1 cellular context compared by ENCODE assay signal in genomic region chr11:14258177-14258935, GRCh38.
TF ChIP-seq lines count a peak whose summit lies in the region.

No MANE protein-coding gene starts in this region.

TF ChIP-seq in HepG2, 621 proteins besides CTCF, POLR2A, EP300 and RAD21 (continued from another document):
- TF ChIP-seq ZBTB4 (CRISPR knock-in tag; IDR thresholded peaks at IDR 0.05; ENCODE audit: borderline replicate concordance) = no peak
- no peak for TF ChIP-seq ZNF17 (CRISPR knock-in tag; IDR thresholded peaks at IDR 0.05)
- TF ChIP-seq HNF4A (CRISPR knock-in tag; IDR thresholded peaks at IDR 0.05) = peak; percentile 91
- peak; percentile 59; the same call in 1 of the 2 replicates for TF ChIP-seq SALL1 (CRISPR knock-in tag; IDR thresholded peaks at IDR 0.05)
- no peak for TF ChIP-seq ZBTB21 (CRISPR knock-in tag; IDR thresholded peaks at IDR 0.05)
- TF ChIP-seq ZNF12 (CRISPR knock-in tag; IDR thresholded peaks at IDR 0.05) = no peak
- no peak for TF ChIP-seq IKZF5 (CRISPR knock-in tag; IDR thresholded peaks at IDR 0.05)
- no peak for TF ChIP-seq SP1 (IDR thresholded peaks at IDR 0.05)
- no peak for TF ChIP-seq SP1 (CRISPR knock-in tag; IDR thresholded peaks at IDR 0.05)
- TF ChIP-seq THAP9 (CRISPR knock-in tag; IDR thresholded peaks at IDR 0.05; ENCODE audit: borderline replicate concordance) = no peak
- no peak for TF ChIP-seq HCFC1 (IDR thresholded peaks at IDR 0.05; ENCODE audit: low read depth, low read length)
- TF ChIP-seq RARA (CRISPR knock-in tag; IDR thresholded peaks at IDR 0.05) = peak; percentile 44
- TF ChIP-seq CEBPB (IDR thresholded peaks at IDR 0.05; ENCODE audit: borderline replicate concordance, low read depth, low read length) = peak; percentile 98
- TF ChIP-seq MTF1 (CRISPR knock-in tag; IDR thresholded peaks at IDR 0.05) = no peak
- no peak for TF ChIP-seq IRF2 (CRISPR knock-in tag; IDR thresholded peaks at IDR 0.05)
- no peak for TF ChIP-seq ZNF7 (CRISPR knock-in tag; IDR thresholded peaks at IDR 0.05)
- TF ChIP-seq FOSL1 (CRISPR knock-in tag; IDR thresholded peaks at IDR 0.05; ENCODE audit: borderline replicate concordance) = 0 out of 2 replicates have a peak, but pooled peaks have one; percentile 20
- no peak for TF ChIP-seq CREM (IDR thresholded peaks at IDR 0.05)
- no peak for TF ChIP-seq CREM (CRISPR knock-in tag; IDR thresholded peaks at IDR 0.05)
- no peak for TF ChIP-seq SATB2 (CRISPR knock-in tag; IDR thresholded peaks at IDR 0.05)
- TF ChIP-seq HDAC2 (CRISPR knock-in tag; IDR thresholded peaks at IDR 0.05) = 0 out of 2 replicates have a peak, but pooled peaks have one; percentile 23
- no peak for TF ChIP-seq ZNF484 (CRISPR knock-in tag; IDR thresholded peaks at IDR 0.05; ENCODE audit: borderline replicate concordance, low read depth)
- TF ChIP-seq LRRFIP1 (CRISPR knock-in tag; conservative IDR thresholded peaks at IDR 0.05) = no peak
- peak; percentile 22; the same call in 1 of the 2 replicates for TF ChIP-seq FOXA3 (CRISPR knock-in tag; IDR thresholded peaks at IDR 0.05)
- no peak for TF ChIP-seq FOXA1 (IDR thresholded peaks at IDR 0.05)
- TF ChIP-seq FOXA1 (CRISPR knock-in tag; IDR thresholded peaks at IDR 0.05) = no peak
- no peak for TF ChIP-seq ZNF775 (CRISPR knock-in tag; IDR thresholded peaks at IDR 0.05; ENCODE audit: borderline replicate concordance)
- TF ChIP-seq NR2F6 (IDR thresholded peaks at IDR 0.05) = peak; percentile 58
- TF ChIP-seq NR2F6 (CRISPR knock-in tag; IDR thresholded peaks at IDR 0.05) = peak; percentile 45; the same call in 1 of the 2 replicates
- no peak for TF ChIP-seq ZNF766 (CRISPR knock-in tag; IDR thresholded peaks at IDR 0.05; ENCODE audit: borderline replicate concordance)
- no peak for TF ChIP-seq ZNF350 (CRISPR knock-in tag; IDR thresholded peaks at IDR 0.05; ENCODE audit: borderline replicate concordance, low read depth)
- TF ChIP-seq SKI (IDR thresholded peaks at IDR 0.05; ENCODE audit: partially characterized antibody) = peak; percentile 52
- no peak for TF ChIP-seq GMEB2 (CRISPR knock-in tag; IDR thresholded peaks at IDR 0.05; ENCODE audit: low read depth)
- peak; percentile 75 for TF ChIP-seq HNF4G (IDR thresholded peaks at IDR 0.05; ENCODE audit: borderline replicate concordance, low read depth, low read length)
- peak; percentile 59; the same call in 1 of the 2 replicates for TF ChIP-seq HNF4G (CRISPR knock-in tag; IDR thresholded peaks at IDR 0.05; ENCODE audit: borderline replicate concordance, low read depth)
- no peak for TF ChIP-seq SPEN (CRISPR knock-in tag; IDR thresholded peaks at IDR 0.05; ENCODE audit: low read depth)
- peak; percentile 81 for TF ChIP-seq FOSL2 (CRISPR knock-in tag; IDR thresholded peaks at IDR 0.05)
- no peak for TF ChIP-seq ZNF326 (CRISPR knock-in tag; IDR thresholded peaks at IDR 0.05; ENCODE audit: borderline replicate concordance)
- TF ChIP-seq ZNF225 (CRISPR knock-in tag; IDR thresholded peaks at IDR 0.05) = no peak
- TF ChIP-seq ZNF800 (CRISPR knock-in tag; IDR thresholded peaks at IDR 0.05) = no peak
- no peak for TF ChIP-seq FOXK1 (CRISPR knock-in tag; IDR thresholded peaks at IDR 0.05; ENCODE audit: borderline replicate concordance, low read depth)
- no peak for TF ChIP-seq ZNF446 (CRISPR knock-in tag; IDR thresholded peaks at IDR 0.05)
